In the genomic region with DNA sequence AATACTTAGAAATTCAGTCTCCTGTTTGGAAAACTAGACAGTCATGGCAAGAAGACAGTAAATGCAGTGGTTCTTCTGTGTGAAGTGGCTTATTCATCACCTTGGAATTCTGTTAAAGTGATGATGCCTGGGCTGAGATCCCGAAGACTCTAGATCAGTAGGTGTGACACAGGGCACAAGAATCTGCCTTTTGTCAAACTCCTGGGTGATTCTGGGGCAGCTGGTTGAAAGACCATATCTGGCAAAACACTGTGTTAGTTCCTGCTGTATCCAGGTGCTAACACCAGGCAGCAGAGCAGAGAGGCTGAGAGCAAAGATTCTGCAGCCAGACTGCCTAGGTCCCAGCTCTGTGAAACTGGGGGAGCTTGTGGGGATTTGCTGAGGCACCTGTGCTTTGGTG, we compare ENCODE assay signal across 13 cellular contexts. TPM values are rescaled to one million over a fixed set of nuclear protein-coding genes. Genes with fewer than 3 reads are reported as not detected.
A peak's percentile ranks its signal among the peaks of the same experiment; 100 is the strongest.
DNase-seq lines count a peak whose midpoint lies in the region; ATAC-seq and TF ChIP-seq lines count a peak whose summit lies in the region.
"Had no signal": no experiment of that assay in that cellular context is flagged by ENCODE, and none has a peak within 500 bp of the region (broad histone marks: within the 10 kb centered on the region; RNA-seq: fewer than 3 reads in every experiment).

No MANE protein-coding gene starts in this region.

- ATAC-seq in HG03108 (IDR thresholded peaks at IDR 0.05; ENCODE audit: unreplicated experiment): no peak
- no peak for ATAC-seq in GM21786 (IDR thresholded peaks at IDR 0.05; ENCODE audit: unreplicated experiment)
- ATAC-seq: activated naive CD4-positive, alpha-beta T cell treated with anti-CD3 and anti-CD28 coated beads, Interleukin-2, amount 50 U/mL, for 72 hours had no signal

- no peaks in the 10 kb centered on the region for H3K79me2 ChIP-seq in ACC112 (ENCODE audit: control insufficient read depth, insufficient read depth, low read length, unreplicated experiment)
- no peaks in the 10 kb centered on the region for H3K79me2 ChIP-seq in hepatocyte

- H3K27ac ChIP-seq in ACC112 (ENCODE audit: low read depth, low read length) (peak overlapping the region; percentile 37), hepatocyte (no peak overlapping the region)

- H3K27me3 ChIP-seq in ACC112 (ENCODE audit: insufficient read depth, low read length): no peaks in the 10 kb centered on the region
- H3K27me3 ChIP-seq in adipocyte (replicated peaks; ENCODE audit: control insufficient read depth, insufficient read depth, low read length): no peaks in the 10 kb centered on the region
- H3K27me3 ChIP-seq in hepatocyte: no peaks in the 10 kb centered on the region

- H3K4me2 ChIP-seq in hepatocyte: no peak overlapping the region

- no peaks in the 10 kb centered on the region for H3K9me2 ChIP-seq in hepatocyte (replicated peaks; ENCODE audit: insufficient read depth)

- DNase-seq in HPDE6-E6E7 (ENCODE audit: extremely low spot score) (peak; percentile 28), adipocyte (ENCODE audit: low read depth) (peak; percentile 55), hepatocyte (ENCODE audit: low spot score) (peak; percentile 39), NCI-H510A (lab: John Stamatoyannopoulos, UW) (no peak)
- DNase-seq in stimulated activated CD4-positive, alpha-beta T cell treated with anti-CD3 and anti-CD28 coated beads, Interleukin-2, amount 100 ng/mL, for 48 hours: no peak
- DNase-seq: activated CD4-positive, alpha-beta T cell treated with anti-CD3 and anti-CD28 coated beads, Interleukin-2, amount 10 ng/mL, durations not matched to agents 7 days and 5 days; CD4-positive, CD25-positive, alpha-beta regulatory T cell; NCI-H1417 treated with DMSO at 0.1 percent for 48 hours; SHP77 treated with DMSO at 0.1 percent for 48 hours had no signal

- H3K4me1 ChIP-seq in ACC112 (ENCODE audit: control insufficient read depth, insufficient read depth, low read length, unreplicated experiment): peaks cover 21% of the 10 kb centered on the region
- peaks cover 12% of the 10 kb centered on the region for H3K4me1 ChIP-seq in adipocyte (ENCODE audit: control insufficient read depth, insufficient read depth, low read length)
- H3K4me1 ChIP-seq in hepatocyte (ENCODE audit: insufficient read depth): no peaks in the 10 kb centered on the region

- WGBS in hepatocyte (ENCODE audit: low lambda C conversion rate, missing lambda C conversion rate): 6% methylated on average over 1 of the region's 1 CpG

- no peak overlapping the region for H2AFZ ChIP-seq in ACC112 (ENCODE audit: low read length, unreplicated experiment)
- no peak overlapping the region for H2AFZ ChIP-seq in hepatocyte

- no peaks in the 10 kb centered on the region for H3K9me3 ChIP-seq in adipocyte (ENCODE audit: control insufficient read depth, low read length)
- no peaks in the 10 kb centered on the region for H3K9me3 ChIP-seq in hepatocyte (ENCODE audit: low read depth)

- H3K4me3 ChIP-seq in ACC112 (ENCODE audit: low read depth, low read length) (peak overlapping the region; percentile 9; the same call in 1 of the 2 replicates), adipocyte (ENCODE audit: low read length) (no peak overlapping the region), hepatocyte (no peak overlapping the region)

- H3K36me3 ChIP-seq in ACC112 (ENCODE audit: insufficient read depth, low read length) (no peaks in the 10 kb centered on the region), adipocyte (ENCODE audit: control insufficient read depth, insufficient read depth, low read length, severe bottlenecking) (no peaks in the 10 kb centered on the region), hepatocyte (replicated peaks; ENCODE audit: insufficient read depth, low read depth) (no peaks in the 10 kb centered on the region)

- TF ChIP-seq CTCF in hepatocyte (IDR thresholded peaks at IDR 0.05; ENCODE audit: poor library complexity): no peak

- H4K20me1 ChIP-seq in hepatocyte (ENCODE audit: insufficient read depth, poor library complexity, severe bottlenecking): no peaks in the 10 kb centered on the region

- H3K9ac ChIP-seq in adipocyte (ENCODE audit: low read length): no peak overlapping the region

RNA-seq across cellular contexts. Expression of a gene that starts 26.5 kb away (rescaled TPM):
- total RNA-seq in hepatocyte: 1.8 and 2.4 TPM in 2 replicates
- 0.13 and 0.30 TPM in 2 replicates for polyA plus RNA-seq in hepatocyte
- total RNA-seq: activated CD4-positive, alpha-beta T cell treated with anti-CD3 and anti-CD28 coated beads, Interleukin-2, amount 10 ng/mL, durations not matched to agents 7 days and 5 days; activated naive CD4-positive, alpha-beta T cell treated with anti-CD3 and anti-CD28 coated beads, Interleukin-2, amount 50 U/mL, for 72 hours had no signal

Comparison
In these comparisons a context has a peak if more than half of its experiments do, and no peak if none do; other contexts are left out.
1. DNase-seq: peak in HPDE6-E6E7 (single experiment), adipocyte (single experiment) and hepatocyte (single experiment); none in NCI-H510A (single experiment) and stimulated activated CD4-positive, alpha-beta T cell treated with anti-CD3 and anti-CD28 coated beads, Interleukin-2, amount 100 ng/mL, for 48 hours (0 of 2).